Comparison of ENCODE assay signal across 18 cellular contexts in genomic region chr5:95988094-95988493, GRCh38. TPM values are rescaled to one million over a fixed set of nuclear protein-coding genes. Genes with fewer than 3 reads are reported as not detected.
DNase-seq lines count a peak whose midpoint lies in the region; TF ChIP-seq lines count a peak whose summit lies in the region.
"Had no signal": no experiment of that assay in that cellular context is flagged by ENCODE, and none has a peak within 500 bp of the region (broad histone marks: within the 10 kb centered on the region; RNA-seq: fewer than 3 reads in every experiment).

No MANE protein-coding gene starts in this region.

- no peaks in the 10 kb centered on the region for H3K36me3 ChIP-seq in Karpas-422 (ENCODE audit: insufficient read depth, low read length)
- H3K36me3 ChIP-seq in endodermal cell (ENCODE audit: control insufficient read depth, insufficient read depth, low read length) = no peaks in the 10 kb centered on the region
- no peaks in the 10 kb centered on the region for H3K36me3 ChIP-seq in neural progenitor cell

- TF ChIP-seq CTCF in endodermal cell (conservative IDR thresholded peaks at IDR 0.05) (no peak), neural progenitor cell (IDR thresholded peaks at IDR 0.05) (no peak)

- DNase-seq in Karpas-422 (peak; percentile 20), endodermal cell (no peak), neural progenitor cell (ENCODE audit: low spot score) (peak; percentile 16), NCI-H2107 (lab: John Stamatoyannopoulos, UW) (no peak), NCI-H146 (lab: John Stamatoyannopoulos, UW) (no peak), glomerular visceral epithelial cell (ENCODE audit: extremely low spot score) (no peak)
- DNase-seq in stimulated activated CD4-positive, alpha-beta T cell treated with anti-CD3 and anti-CD28 coated beads, Interleukin-4, amount 100 ng/mL, for 4 hours = no peak
- DNase-seq: ACHN, C1 segment of cervical spinal cord, DMS79 treated with DMSO at 0.1 percent for 48 hours, H7, MM.1S, NCI-H1092 treated with DMSO at 0.1 percent for 48 hours, NCI-H1694, NCI-H510A, NCI-H82, OCI-M1, Right ventricle myocardium superior had no signal

- H3K4me2 ChIP-seq in Karpas-422 (ENCODE audit: low read depth, low read length, poor library complexity, severe bottlenecking) (no peak overlapping the region), neural progenitor cell (no peak overlapping the region)

- no peak overlapping the region for H2AFZ ChIP-seq in Karpas-422 (ENCODE audit: low read length)
- no peak overlapping the region for H2AFZ ChIP-seq in neural progenitor cell (replicated peaks)

- H3K4me1 ChIP-seq in Karpas-422 (ENCODE audit: low read length) (no peaks in the 10 kb centered on the region), endodermal cell (ENCODE audit: control insufficient read depth, insufficient read depth, low read length) (peaks cover 37% of the 10 kb centered on the region), neural progenitor cell (no peaks in the 10 kb centered on the region)

- H3F3A ChIP-seq in neural progenitor cell (ENCODE audit: low read depth) = no peaks in the 10 kb centered on the region

- H3K4me3 Mint-ChIP-seq in endodermal cell (no peak overlapping the region), neural progenitor cell (no peak overlapping the region)

- no peaks in the 10 kb centered on the region for H4K20me1 ChIP-seq in Karpas-422 (ENCODE audit: insufficient read depth, low read depth, low read length)
- H4K20me1 ChIP-seq in neural progenitor cell (ENCODE audit: low read depth) = no peaks in the 10 kb centered on the region

- peak overlapping the region; percentile 77 for H3K27ac Mint-ChIP-seq in endodermal cell
- H3K27ac Mint-ChIP-seq in neural progenitor cell = no peak overlapping the region

- H3K27me3 ChIP-seq in Karpas-422 (ENCODE audit: low read length) = no peaks in the 10 kb centered on the region
- no peaks in the 10 kb centered on the region for H3K27me3 ChIP-seq in endodermal cell (ENCODE audit: control insufficient read depth, insufficient read depth, low read length, poor library complexity, severe bottlenecking)
- no peaks in the 10 kb centered on the region for H3K27me3 ChIP-seq in neural progenitor cell

- H3K36me3 Mint-ChIP-seq in endodermal cell (ENCODE audit: low read depth) (no peaks in the 10 kb centered on the region), neural progenitor cell (no peaks in the 10 kb centered on the region)

- no peak overlapping the region for H3K27ac ChIP-seq in Karpas-422 (ENCODE audit: low read length)
- no peak overlapping the region for H3K27ac ChIP-seq in endodermal cell (ENCODE audit: low read depth, low read length)
- H3K27ac ChIP-seq in neural progenitor cell = no peak overlapping the region

- H3K9ac ChIP-seq in Karpas-422 (ENCODE audit: low read length) = no peak overlapping the region
- no peak overlapping the region for H3K9ac ChIP-seq in endodermal cell (ENCODE audit: extremely low read depth, low read length, poor library complexity, severe bottlenecking)
- no peak overlapping the region for H3K9ac ChIP-seq in neural progenitor cell

- H3K9me3 Mint-ChIP-seq in endodermal cell (no peaks in the 10 kb centered on the region), neural progenitor cell (no peaks in the 10 kb centered on the region)

- H3K27me3 Mint-ChIP-seq in endodermal cell (ENCODE audit: insufficient read depth) (no peaks in the 10 kb centered on the region), neural progenitor cell (ENCODE audit: insufficient read depth, low read depth) (no peaks in the 10 kb centered on the region)

- H3K4me3 ChIP-seq in Karpas-422 (ENCODE audit: low read length) = no peak overlapping the region
- H3K4me3 ChIP-seq in endodermal cell (ENCODE audit: low read length) = no peak overlapping the region
- H3K4me3 ChIP-seq in neural progenitor cell = no peak overlapping the region

- WGBS in endodermal cell (ENCODE audit: insufficient coverage in 1 of 2, insufficient read length in 1 of 2), 2 experiments = 76 to 93% methylated on average over 2 to 4 of the region's 4 CpGs

- H3K9me2 ChIP-seq in Karpas-422 (replicated peaks; ENCODE audit: insufficient read depth, low read length) = no peaks in the 10 kb centered on the region

- H3K9me3 ChIP-seq in Karpas-422 (ENCODE audit: low read length) (no peaks in the 10 kb centered on the region), endodermal cell (ENCODE audit: control insufficient read depth, low read length) (no peaks in the 10 kb centered on the region), neural progenitor cell (ENCODE audit: low read depth) (no peaks in the 10 kb centered on the region)

- H3K79me2 ChIP-seq in Karpas-422 (ENCODE audit: low read length) (no peaks in the 10 kb centered on the region), neural progenitor cell (ENCODE audit: low read depth) (no peaks in the 10 kb centered on the region)

- H3K4me1 Mint-ChIP-seq in endodermal cell (peaks cover 59% of the 10 kb centered on the region), neural progenitor cell (peaks cover 3% of the 10 kb centered on the region)

RNA-seq across cellular contexts. Expression of gene ELL2, which starts 26.4 kb away (rescaled TPM):
- 0.32 and 0.48 TPM in 2 replicates for total RNA-seq in Karpas-422 (2014; rRNA removed; shearing (Covaris generic); ENCODE audit: low replicate concordance)
- total RNA-seq in endodermal cell (10 to 100 TPM; 28.6 to 44.1 TPM), neural progenitor cell (ENCODE audit: low replicate concordance) (9.3 and 14.2 TPM in 2 replicates)
- 16.7 TPM for polyA plus RNA-seq in endodermal cell (2013, experiment 1 of 2)
- polyA plus RNA-seq in endodermal cell (2013, experiment 2 of 2) = 17.0 TPM

Comparison
In these comparisons a context has a peak if more than half of its experiments do, and no peak if none do; other contexts are left out.
1. DNase-seq: peak in Karpas-422 (single experiment) and neural progenitor cell (single experiment); none in endodermal cell (single experiment), NCI-H2107 (single experiment), NCI-H146 (single experiment), stimulated activated CD4-positive, alpha-beta T cell treated with anti-CD3 and anti-CD28 coated beads, Interleukin-4, amount 100 ng/mL, for 4 hours (0 of 2) and glomerular visceral epithelial cell (single experiment).